In the genomic region with DNA sequence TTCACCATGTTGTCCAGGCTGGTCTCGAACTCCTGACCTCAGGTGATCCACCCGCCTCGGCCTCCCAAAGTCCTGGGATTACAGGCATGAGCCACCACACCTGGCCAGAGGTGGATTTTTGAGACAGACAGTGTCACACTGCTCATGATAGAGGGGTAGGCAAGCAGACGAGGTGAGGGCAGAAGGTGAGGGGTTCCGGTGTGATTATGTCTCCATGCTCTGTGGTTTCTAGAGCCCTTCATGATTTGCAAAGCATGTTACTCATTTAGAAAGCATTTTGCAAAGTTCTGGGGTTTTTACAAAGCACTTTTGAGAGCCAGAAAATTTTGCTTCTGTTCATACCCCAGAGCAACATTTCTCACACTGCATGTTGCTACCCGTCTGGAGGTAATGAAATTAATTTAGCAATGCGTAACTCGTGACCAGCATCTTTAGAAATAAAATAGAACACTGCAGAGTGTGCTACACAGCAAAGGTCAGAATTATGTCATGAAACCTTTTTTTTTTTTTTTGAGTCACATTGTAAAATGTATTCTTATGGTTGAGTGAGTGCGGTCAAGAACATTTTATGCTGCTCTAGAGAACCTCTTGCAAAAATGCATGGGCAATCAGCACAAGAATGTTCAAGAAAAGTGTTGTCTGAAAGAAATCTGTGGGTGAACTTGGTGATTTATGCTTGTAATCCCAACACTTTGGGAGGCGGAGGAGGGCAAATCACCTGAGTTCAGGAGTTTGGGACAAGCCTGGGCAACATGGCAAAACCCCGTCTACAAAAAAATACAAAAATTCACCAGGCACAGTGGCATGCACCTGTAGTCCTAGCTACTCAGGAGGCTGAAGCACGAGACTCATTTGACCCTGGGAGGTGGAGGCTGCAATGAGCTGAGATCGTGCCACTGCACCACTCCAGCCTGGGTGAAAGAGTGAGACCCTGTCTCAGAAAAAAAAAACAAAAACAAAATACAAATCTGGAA, we compare ENCODE assay signal across 8 cellular contexts. TPM values are rescaled to one million over a fixed set of nuclear protein-coding genes. Genes with fewer than 3 reads are reported as not detected.
A peak's percentile ranks its signal among the peaks of the same experiment; 100 is the strongest.
DNase-seq lines count a peak whose midpoint lies in the region; ATAC-seq, FAIRE-seq and TF ChIP-seq lines count a peak whose summit lies in the region.

No MANE protein-coding gene starts in this region.

- intact Hi-C loops in heart right ventricle (cut with DNase I) (no loop called here), kidney (cut with DNase I) (no loop called here)

- peaks cover 7% of the 10 kb centered on the region for H3K27me3 Mint-ChIP-seq in CD4-positive, CD25-positive, alpha-beta regulatory T cell
- H3K27me3 Mint-ChIP-seq in activated naive CD8-positive, alpha-beta T cell treated with anti-CD3 and anti-CD28 coated beads, Interleukin-2, amount 10 ng/mL, durations not matched to agents 7 days and 5 days, result peaks cover 43% of the 10 kb centered on the region

- no peaks in the 10 kb centered on the region for H3K9me3 ChIP-seq in CD4-positive, CD25-positive, alpha-beta regulatory T cell (ENCODE audit: control insufficient read depth in 2 of 2, low read length in 2 of 2)
- H3K9me3 ChIP-seq in suprapubic skin (no peaks in the 10 kb centered on the region), heart right ventricle (no peaks in the 10 kb centered on the region), kidney (ENCODE audit: control insufficient read depth in 1 of 2, low read length in 2 of 2) (no peaks in the 10 kb centered on the region)

- H3K9ac ChIP-seq in kidney (ENCODE audit: low read length in 2 of 2), result no peak overlapping the region

- ATAC-seq in CD4-positive, CD25-positive, alpha-beta regulatory T cell (ENCODE audit: low read depth in 2 of 2), result peak; percentile 82 to 86
- ATAC-seq in GM19351 (IDR thresholded peaks at IDR 0.05; ENCODE audit: unreplicated experiment) (peak; percentile 63), HG03342 (IDR thresholded peaks at IDR 0.05; ENCODE audit: unreplicated experiment) (peak; percentile 60), heart right ventricle (no peak)
- peak; percentile 52 for ATAC-seq in activated naive CD8-positive, alpha-beta T cell treated with anti-CD3 and anti-CD28 coated beads, Interleukin-2, amount 10 ng/mL, durations not matched to agents 7 days and 5 days (ENCODE audit: low read depth)

- H3K36me3 ChIP-seq in CD4-positive, CD25-positive, alpha-beta regulatory T cell (ENCODE audit: control insufficient read depth, insufficient read depth, low read length), result no peaks in the 10 kb centered on the region
- no peaks in the 10 kb centered on the region for H3K36me3 ChIP-seq in suprapubic skin
- H3K36me3 ChIP-seq in heart right ventricle, result no peaks in the 10 kb centered on the region
- no peaks in the 10 kb centered on the region for H3K36me3 ChIP-seq in kidney (ENCODE audit: control insufficient read depth in 1 of 2, insufficient read depth in 2 of 2, low read length in 2 of 2)

- peak in 2 of 3 donors; percentile 63 to 87 for DNase-seq in CD4-positive, CD25-positive, alpha-beta regulatory T cell
- DNase-seq in activated naive CD8-positive, alpha-beta T cell treated with anti-CD3 and anti-CD28 coated beads, Interleukin-2, amount 10 ng/mL, durations not matched to agents 7 days and 5 days, result no peak
- DNase-seq in suprapubic skin (ENCODE audit: low spot score in 2 of 2), result no peak
- no peak for DNase-seq in NCI-H524 treated with DMSO at 0.1 percent for 48 hours (lab: John Stamatoyannopoulos, UW)
- DNase-seq in heart right ventricle, result no peak
- DNase-seq in kidney, result no peak

- peak overlapping the region; percentile 34 to 79 (median 72) for H3K4me3 Mint-ChIP-seq in CD4-positive, CD25-positive, alpha-beta regulatory T cell
- H3K4me3 Mint-ChIP-seq in activated naive CD8-positive, alpha-beta T cell treated with anti-CD3 and anti-CD28 coated beads, Interleukin-2, amount 10 ng/mL, durations not matched to agents 7 days and 5 days, result peak overlapping the region; percentile 19

- H3K27me3 ChIP-seq in CD4-positive, CD25-positive, alpha-beta regulatory T cell (ENCODE audit: control insufficient read depth, insufficient read depth, low read length), result no peaks in the 10 kb centered on the region
- H3K27me3 ChIP-seq in suprapubic skin (peaks cover 22% of the 10 kb centered on the region), heart right ventricle (peaks cover 6 to 38% (median 15%) of the 10 kb centered on the region in 7 donors)

- peak overlapping the region; percentile 53 to 92 (median 91) for H3K27ac Mint-ChIP-seq in CD4-positive, CD25-positive, alpha-beta regulatory T cell
- no peak overlapping the region for H3K27ac Mint-ChIP-seq in activated naive CD8-positive, alpha-beta T cell treated with anti-CD3 and anti-CD28 coated beads, Interleukin-2, amount 10 ng/mL, durations not matched to agents 7 days and 5 days

- no peak for TF ChIP-seq EP300 in suprapubic skin (IDR thresholded peaks at IDR 0.05)

- 38% methylated on average over 13 of the region's 13 CpGs for WGBS in suprapubic skin
- WGBS in heart right ventricle, 2 donors, result 81 to 84% methylated on average over 13 of the region's 13 CpGs

- FAIRE-seq in kidney (lab: Jason Lieb, UNC), result no peak

- TF ChIP-seq CTCF in suprapubic skin (IDR thresholded peaks at IDR 0.05) (no peak), heart right ventricle (IDR thresholded peaks at IDR 0.05) (no peak), kidney (IDR thresholded peaks at IDR 0.05; ENCODE audit: borderline replicate concordance, extremely low read depth, insufficient read depth) (no peak)

- H3K27ac ChIP-seq in CD4-positive, CD25-positive, alpha-beta regulatory T cell (ENCODE audit: insufficient read depth, low read length, poor library complexity, severe bottlenecking), result peak overlapping the region; percentile 43
- H3K27ac ChIP-seq in suprapubic skin (peak overlapping the region; percentile 63), heart right ventricle (peak overlapping the region in 1 of 10 donors; percentile 31), kidney (ENCODE audit: low read depth in 2 of 2, low read length in 2 of 2) (no peak overlapping the region)

- POLR2A ChIA-PET in activated naive CD8-positive, alpha-beta T cell treated with anti-CD3 and anti-CD28 coated beads, Interleukin-2, amount 10 ng/mL, durations not matched to agents 7 days and 5 days (lab: Charles Lee), result no interaction called here

- peaks cover 40% of the 10 kb centered on the region for H3K4me1 ChIP-seq in CD4-positive, CD25-positive, alpha-beta regulatory T cell (ENCODE audit: control insufficient read depth, insufficient read depth, low read length, poor library complexity, severe bottlenecking)
- H3K4me1 ChIP-seq in suprapubic skin (peaks cover 21% of the 10 kb centered on the region), heart right ventricle (peaks cover 0 to 4% (median 0%) of the 10 kb centered on the region in 9 donors), kidney (ENCODE audit: control insufficient read depth in 1 of 2, insufficient read depth in 1 of 2, low read depth in 1 of 2, low read length in 2 of 2) (no peaks in the 10 kb centered on the region)

- TF ChIP-seq POLR2A in suprapubic skin (IDR thresholded peaks at IDR 0.05), result no peak

- H3K4me3 ChIP-seq in CD4-positive, CD25-positive, alpha-beta regulatory T cell (ENCODE audit: low read depth, low read length), result peak overlapping the region; percentile 65
- H3K4me3 ChIP-seq in suprapubic skin, result no peak overlapping the region
- H3K4me3 ChIP-seq in heart right ventricle, result no peak overlapping the region
- H3K4me3 ChIP-seq in kidney (ENCODE audit: low read length in 2 of 2), result no peak overlapping the region

- H3K36me3 Mint-ChIP-seq in CD4-positive, CD25-positive, alpha-beta regulatory T cell, result no peaks in the 10 kb centered on the region
- no peaks in the 10 kb centered on the region for H3K36me3 Mint-ChIP-seq in activated naive CD8-positive, alpha-beta T cell treated with anti-CD3 and anti-CD28 coated beads, Interleukin-2, amount 10 ng/mL, durations not matched to agents 7 days and 5 days

- peaks cover 16 to 62% (median 36%) of the 10 kb centered on the region in 4 donors for H3K4me1 Mint-ChIP-seq in CD4-positive, CD25-positive, alpha-beta regulatory T cell
- H3K4me1 Mint-ChIP-seq in activated naive CD8-positive, alpha-beta T cell treated with anti-CD3 and anti-CD28 coated beads, Interleukin-2, amount 10 ng/mL, durations not matched to agents 7 days and 5 days, result peaks cover 18% of the 10 kb centered on the region

- H3K9me3 Mint-ChIP-seq in CD4-positive, CD25-positive, alpha-beta regulatory T cell, result peaks cover 0 to 2% (median 0%) of the 10 kb centered on the region in 7 donors
- no peaks in the 10 kb centered on the region for H3K9me3 Mint-ChIP-seq in activated naive CD8-positive, alpha-beta T cell treated with anti-CD3 and anti-CD28 coated beads, Interleukin-2, amount 10 ng/mL, durations not matched to agents 7 days and 5 days

RNA-seq across cellular contexts. Expression of gene MAP4K1, which starts 58.0 kb away (rescaled TPM):
- 310 TPM for total RNA-seq in CD4-positive, CD25-positive, alpha-beta regulatory T cell
- 100 to 1,000 TPM; 117 to 164 (median 140) TPM for polyA plus RNA-seq in CD4-positive, CD25-positive, alpha-beta regulatory T cell
- 100 to 1,000 TPM; 299 to 313 TPM for total RNA-seq in activated naive CD8-positive, alpha-beta T cell treated with anti-CD3 and anti-CD28 coated beads, Interleukin-2, amount 10 ng/mL, durations not matched to agents 7 days and 5 days
- total RNA-seq in suprapubic skin (1 to 10 TPM in 3 of 4 donors, under 1 TPM in 1; 0.68 to 2.8 (median 1.8) TPM), heart right ventricle (1 to 10 TPM in 8 of 10 donors, under 1 TPM in 2; 0.52 to 9.1 (median 1.5) TPM), kidney (17.7 TPM)
- polyA plus RNA-seq in heart right ventricle (1 to 10 TPM in 1 of 2 donors, under 1 TPM in 1; 0.99 to 2.1 TPM), kidney (ENCODE audit: insufficient read depth, low read depth, low replicate concordance) (3.9 TPM)

RNA-seq across cellular contexts. Expression of gene EIF3K, which starts 59.3 kb away (rescaled TPM):
- 319 TPM for total RNA-seq in CD4-positive, CD25-positive, alpha-beta regulatory T cell
- polyA plus RNA-seq in CD4-positive, CD25-positive, alpha-beta regulatory T cell, result 100 to 1,000 TPM; 429 to 508 (median 476) TPM
- total RNA-seq in activated naive CD8-positive, alpha-beta T cell treated with anti-CD3 and anti-CD28 coated beads, Interleukin-2, amount 10 ng/mL, durations not matched to agents 7 days and 5 days, result 100 to 1,000 TPM; 307 to 308 TPM
- total RNA-seq in suprapubic skin, result 100 to 1,000 TPM; 274 to 587 (median 557) TPM
- 100 to 1,000 TPM; 505 to 677 (median 631) TPM for total RNA-seq in heart right ventricle
- 100 to 1,000 TPM; 572 to 845 TPM for polyA plus RNA-seq in heart right ventricle
- total RNA-seq in kidney, result 259 TPM
- 723 TPM for polyA plus RNA-seq in kidney (ENCODE audit: insufficient read depth, low read depth, low replicate concordance)

Comparison
In these comparisons a context has a peak if more than half of its experiments do, and no peak if none do; other contexts are left out.
1. ATAC-seq: peak in CD4-positive, CD25-positive, alpha-beta regulatory T cell (2 of 2), GM19351 (single experiment), HG03342 (single experiment) and activated naive CD8-positive, alpha-beta T cell treated with anti-CD3 and anti-CD28 coated beads, Interleukin-2, amount 10 ng/mL, durations not matched to agents 7 days and 5 days (single experiment); none in heart right ventricle (0 of 8).
2. DNase-seq: peak in CD4-positive, CD25-positive, alpha-beta regulatory T cell (2 of 3); none in activated naive CD8-positive, alpha-beta T cell treated with anti-CD3 and anti-CD28 coated beads, Interleukin-2, amount 10 ng/mL, durations not matched to agents 7 days and 5 days (single experiment), suprapubic skin (0 of 2), NCI-H524 treated with DMSO at 0.1 percent for 48 hours (single experiment), heart right ventricle (0 of 2) and kidney (single experiment).
3. H3K27ac ChIP-seq: peak in CD4-positive, CD25-positive, alpha-beta regulatory T cell (single experiment) and suprapubic skin (single experiment); none in kidney (0 of 2).
4. RNA of gene MAP4K1, which starts 58.0 kb away (total RNA-seq): 299 to 313 TPM in activated naive CD8-positive, alpha-beta T cell treated with anti-CD3 and anti-CD28 coated beads, Interleukin-2, amount 10 ng/mL, durations not matched to agents 7 days and 5 days and 310 TPM in CD4-positive, CD25-positive, alpha-beta regulatory T cell (single experiment); 17.7 TPM in kidney (single experiment), 0.68 to 2.8 TPM in suprapubic skin and 0.52 to 9.1 TPM in heart right ventricle; every median in the first group is over 10 times any median in the second.